In genomic region chr11:116366451-116366850, GRCh38 we compare ENCODE assay signal across 1 cellular context.
TF ChIP-seq lines count a peak whose summit lies in the region.

No MANE protein-coding gene starts in this region.

TF ChIP-seq in HCT116, 20 proteins besides CTCF, POLR2A, EP300 and RAD21 (continued from another document):
- TF ChIP-seq REST (IDR thresholded peaks at IDR 0.05; ENCODE audit: low read depth) (no peak), POLR2AphosphoS5 (IDR thresholded peaks at IDR 0.05; ENCODE audit: low read depth, low read length) (no peak)
